ENCODE assay signal across 9 cellular contexts in the genomic region with DNA sequence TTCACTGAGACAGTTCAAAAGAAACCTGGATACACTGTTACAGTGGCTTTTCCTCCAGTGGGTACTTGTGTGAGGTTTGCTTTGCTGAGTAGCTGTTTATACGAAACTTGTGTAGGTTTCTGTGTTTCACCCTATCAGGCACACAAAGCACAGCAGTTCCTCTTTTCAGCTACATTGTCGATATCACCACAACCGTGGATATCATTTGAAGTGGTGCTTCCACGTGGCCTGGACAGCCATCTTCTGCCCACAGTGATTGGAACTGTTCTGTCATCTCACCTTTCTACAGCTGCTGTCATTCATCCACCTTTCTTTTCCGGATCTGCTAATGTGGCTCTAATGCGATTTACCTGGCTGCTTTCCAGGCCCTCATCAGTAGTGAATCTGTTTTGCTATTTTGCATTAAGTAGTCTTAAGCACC.
DNase-seq lines count a peak whose midpoint lies in the region; ATAC-seq lines count a peak whose summit lies in the region.
"Had no signal": no experiment of that assay in that cellular context is flagged by ENCODE, and none has a peak within 500 bp of the region (broad histone marks: within the 10 kb centered on the region; RNA-seq: fewer than 3 reads in every experiment).

No MANE protein-coding gene starts in this region.

- ATAC-seq in GM19025 (IDR thresholded peaks at IDR 0.05; ENCODE audit: low read depth, unreplicated experiment) (peak; percentile 63), HG03025 (IDR thresholded peaks at IDR 0.05; ENCODE audit: low FRiP score, unreplicated experiment) (peak; percentile 80)

- DNase-seq in NCI-H2029 (lab: John Stamatoyannopoulos, UW) (peak; percentile 78), occipital lobe (lab: John Stamatoyannopoulos, UW) (peak; percentile 1), COLO829 (ENCODE audit: low spot score) (no peak)
- no peak for DNase-seq in stimulated activated naive CD4-positive, alpha-beta T cell (lab: John Stamatoyannopoulos, UW)
- no peak for DNase-seq in stimulated activated CD4-positive, alpha-beta T cell treated with anti-CD3 and anti-CD28 coated beads, Interleukin-4, amount 100 ng/mL, for 1 hour
- DNase-seq: effector memory CD4-positive, alpha-beta T cell; NCI-H526 treated with DMSO at 0.1 percent for 48 hours had no signal

Comparison
In these comparisons a context has a peak if more than half of its experiments do, and no peak if none do; other contexts are left out.
1. DNase-seq: peak in NCI-H2029 (single experiment) and occipital lobe (single experiment); none in stimulated activated naive CD4-positive, alpha-beta T cell (0 of 6), COLO829 (single experiment) and stimulated activated CD4-positive, alpha-beta T cell treated with anti-CD3 and anti-CD28 coated beads, Interleukin-4, amount 100 ng/mL, for 1 hour (single experiment).